In the genomic region with DNA sequence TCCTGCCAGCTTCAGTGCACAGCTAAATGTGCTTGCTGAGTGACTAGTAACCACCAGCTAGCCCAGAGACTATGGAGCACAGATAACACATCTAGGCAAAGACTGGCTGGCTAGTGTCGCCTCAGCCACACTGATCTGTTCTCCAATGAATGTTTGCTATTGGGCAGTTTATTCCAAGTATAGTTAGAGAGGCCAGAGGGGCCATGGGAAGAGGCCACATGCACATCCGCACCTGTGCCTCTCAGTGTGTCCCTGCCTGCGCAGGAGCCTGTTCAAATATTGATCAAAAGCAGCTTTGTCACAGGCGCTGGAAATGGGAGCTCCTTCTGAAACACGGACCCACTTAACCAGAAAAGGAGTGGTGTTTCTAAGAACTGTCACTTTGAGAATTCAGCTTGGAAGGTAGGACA, we compare ENCODE assay signal across 14 cellular contexts. TPM values are rescaled to one million over a fixed set of nuclear protein-coding genes. Genes with fewer than 3 reads are reported as not detected.
A peak's percentile ranks its signal among the peaks of the same experiment; 100 is the strongest.
DNase-seq lines count a peak whose midpoint lies in the region; ATAC-seq and TF ChIP-seq lines count a peak whose summit lies in the region.
"Had no signal": no experiment of that assay in that cellular context is flagged by ENCODE, and none has a peak within 500 bp of the region (broad histone marks: within the 10 kb centered on the region; RNA-seq: fewer than 3 reads in every experiment).

No MANE protein-coding gene starts in this region.

- H3K4me3 ChIP-seq in colonic mucosa, result no peak overlapping the region
- no peak overlapping the region for H3K4me3 ChIP-seq in stomach
- H3K4me3 ChIP-seq: thoracic aorta had no signal

- H3K36me3 Mint-ChIP-seq in activated naive CD4-positive, alpha-beta T cell treated with anti-CD3 and anti-CD28 coated beads, Interleukin-2, amount 10 ng/mL, durations not matched to agents 7 days and 5 days, result peaks cover 3% of the 10 kb centered on the region
- no peaks in the 10 kb centered on the region for H3K36me3 Mint-ChIP-seq in activated naive CD4-positive, alpha-beta T cell treated with anti-CD3 and anti-CD28 coated beads for 36 hours (ENCODE audit: low read depth)
- H3K36me3 Mint-ChIP-seq: activated CD4-positive, alpha-beta memory T cell treated with anti-CD3 and anti-CD28 coated beads for 36 hours had no signal

- POLR2A ChIA-PET in HEK293T (lab: Yijun Ruan, JAX), result no interaction called here

- no peak for ATAC-seq in GM19351 (IDR thresholded peaks at IDR 0.05; ENCODE audit: unreplicated experiment)

- TF ChIP-seq CTCF in colonic mucosa (IDR thresholded peaks at IDR 0.05) (no peak), stomach (IDR thresholded peaks at IDR 0.05) (no peak)

- H3K36me3 ChIP-seq in colonic mucosa (no peaks in the 10 kb centered on the region), stomach (no peaks in the 10 kb centered on the region)
- H3K36me3 ChIP-seq: thoracic aorta had no signal

- no peak for TF ChIP-seq POLR2A in stomach (IDR thresholded peaks at IDR 0.05)

- intact Hi-C loops in activated naive CD4-positive, alpha-beta T cell treated with anti-CD3 and anti-CD28 coated beads for 36 hours (cut with micrococcal nuclease), result loop anchor here (2.0 kb wide), 1 partner anchor 97 kb away; no protein-coding TSS in a partner anchor
- intact Hi-C loops in colonic mucosa (cut with DNase I) (loop anchor here (10.0 kb wide), 1 partner anchor 147 kb away; no protein-coding TSS in a partner anchor), stomach (cut with DNase I; ENCODE audit: low total_unique reads) (no loop called here)

- H3K4me1 Mint-ChIP-seq in activated naive CD4-positive, alpha-beta T cell treated with anti-CD3 and anti-CD28 coated beads, Interleukin-2, amount 10 ng/mL, durations not matched to agents 7 days and 5 days, result peaks cover 77% of the 10 kb centered on the region
- peaks cover 57% of the 10 kb centered on the region for H3K4me1 Mint-ChIP-seq in activated naive CD4-positive, alpha-beta T cell treated with anti-CD3 and anti-CD28 coated beads for 36 hours (ENCODE audit: low read depth)

- DNase-seq in activated naive CD4-positive, alpha-beta T cell treated with anti-CD3 and anti-CD28 coated beads, Interleukin-2, amount 10 ng/mL, durations not matched to agents 7 days and 5 days, result peak; percentile 52
- DNase-seq in activated naive CD4-positive, alpha-beta T cell treated with anti-CD3 and anti-CD28 coated beads for 36 hours, result no peak
- DNase-seq in NCI-H526 treated with DMSO at 0.1 percent for 48 hours (lab: John Stamatoyannopoulos, UW) (peak; percentile 76), colonic mucosa (peak; percentile 36), stomach (peak; percentile 34), HEK293T (ENCODE audit: extremely low spot score) (no peak)
- DNase-seq in stimulated activated CD4-positive, alpha-beta T cell treated with anti-CD3 and anti-CD28 coated beads, Interleukin-4, amount 100 ng/mL, for 24 hours, result no peak
- DNase-seq: activated CD4-positive, alpha-beta memory T cell treated with anti-CD3 and anti-CD28 coated beads for 36 hours; anterior cingulate cortex; foreskin melanocyte; NCI-H2227 treated with DMSO at 0.1 percent for 48 hours; stimulated activated CD4-positive, alpha-beta T cell treated with anti-CD3 and anti-CD28 coated beads, Interleukin-4, amount 100 ng/mL, for 4 hours had no signal

- CTCF ChIA-PET in activated naive CD4-positive, alpha-beta T cell treated with anti-CD3 and anti-CD28 coated beads, Interleukin-2, amount 10 ng/mL, durations not matched to agents 7 days and 5 days (lab: Charles Lee), result interaction anchor here (0.8 kb wide), 1 partner anchor 182 kb away, joined by 4 read pairs; no protein-coding TSS in a partner anchor
- CTCF ChIA-PET in activated naive CD4-positive, alpha-beta T cell treated with anti-CD3 and anti-CD28 coated beads for 36 hours (lab: Charles Lee), result interaction anchor here (0.8 to 2.1 kb wide), 5 partner anchors 12 to 183 kb away, joined by 3 to 9 read pairs (median 5); no protein-coding TSS in a partner anchor
- CTCF ChIA-PET in HEK293T (lab: Yijun Ruan, JAX), result no interaction called here

- WGBS in stomach, 5 donors, result 22 to 60% (median 29%) methylated on average over 5 of the region's 5 CpGs

- TF ChIP-seq EP300 in stomach (IDR thresholded peaks at IDR 0.05), result no peak

- no peaks in the 10 kb centered on the region for H3K9me3 ChIP-seq in colonic mucosa
- H3K9me3 ChIP-seq in stomach, result no peaks in the 10 kb centered on the region
- H3K9me3 ChIP-seq: thoracic aorta had no signal

- H3K9ac ChIP-seq in colonic mucosa (ENCODE audit: low read depth in 2 of 2, low read length in 2 of 2), result peak overlapping the region in 1 of 2 donors; percentile 7

- H3K27ac Mint-ChIP-seq in activated naive CD4-positive, alpha-beta T cell treated with anti-CD3 and anti-CD28 coated beads, Interleukin-2, amount 10 ng/mL, durations not matched to agents 7 days and 5 days, result peak overlapping the region; percentile 92
- H3K27ac Mint-ChIP-seq in activated naive CD4-positive, alpha-beta T cell treated with anti-CD3 and anti-CD28 coated beads for 36 hours, result no peak overlapping the region
- H3K27ac Mint-ChIP-seq: activated CD4-positive, alpha-beta memory T cell treated with anti-CD3 and anti-CD28 coated beads for 36 hours had no signal

- H3K27ac ChIP-seq in colonic mucosa, result peak overlapping the region; percentile 15
- H3K27ac ChIP-seq in stomach, result peak overlapping the region in 3 of 5 donors; percentile 14 to 24 (median 16)
- H3K27ac ChIP-seq: thoracic aorta had no signal

- H3K4me1 ChIP-seq in colonic mucosa (peaks cover 13% of the 10 kb centered on the region), stomach (peaks cover 12 to 49% (median 46%) of the 10 kb centered on the region in 4 donors)

- H3K9me3 Mint-ChIP-seq in activated naive CD4-positive, alpha-beta T cell treated with anti-CD3 and anti-CD28 coated beads, Interleukin-2, amount 10 ng/mL, durations not matched to agents 7 days and 5 days, result no peaks in the 10 kb centered on the region
- H3K9me3 Mint-ChIP-seq in activated naive CD4-positive, alpha-beta T cell treated with anti-CD3 and anti-CD28 coated beads for 36 hours, result no peaks in the 10 kb centered on the region
- H3K9me3 Mint-ChIP-seq: activated CD4-positive, alpha-beta memory T cell treated with anti-CD3 and anti-CD28 coated beads for 36 hours had no signal

- H3K27me3 ChIP-seq in colonic mucosa, result no peaks in the 10 kb centered on the region
- H3K27me3 ChIP-seq in stomach, result no peaks in the 10 kb centered on the region

- no peaks in the 10 kb centered on the region for H3K27me3 Mint-ChIP-seq in activated naive CD4-positive, alpha-beta T cell treated with anti-CD3 and anti-CD28 coated beads, Interleukin-2, amount 10 ng/mL, durations not matched to agents 7 days and 5 days
- no peaks in the 10 kb centered on the region for H3K27me3 Mint-ChIP-seq in activated naive CD4-positive, alpha-beta T cell treated with anti-CD3 and anti-CD28 coated beads for 36 hours (ENCODE audit: low read depth)
- H3K27me3 Mint-ChIP-seq: activated CD4-positive, alpha-beta memory T cell treated with anti-CD3 and anti-CD28 coated beads for 36 hours had no signal

- peak overlapping the region; percentile 39 for H3K4me3 Mint-ChIP-seq in activated naive CD4-positive, alpha-beta T cell treated with anti-CD3 and anti-CD28 coated beads, Interleukin-2, amount 10 ng/mL, durations not matched to agents 7 days and 5 days
- H3K4me3 Mint-ChIP-seq in activated naive CD4-positive, alpha-beta T cell treated with anti-CD3 and anti-CD28 coated beads for 36 hours, result no peak overlapping the region
- H3K4me3 Mint-ChIP-seq: activated CD4-positive, alpha-beta memory T cell treated with anti-CD3 and anti-CD28 coated beads for 36 hours had no signal

TF ChIP-seq in HEK293T, 16 proteins besides CTCF, POLR2A, EP300 and RAD21:
- TF ChIP-seq L3MBTL2 (conservative IDR thresholded peaks at IDR 0.05) (no peak), FOXA1 (IDR thresholded peaks at IDR 0.05) (no peak), NFRKB (IDR thresholded peaks at IDR 0.05) (no peak)

RNA-seq across cellular contexts. Expression of gene ATP1A1, which starts 51.3 kb away (rescaled TPM):
- 100 to 1,000 TPM; 360 to 370 TPM for total RNA-seq in activated naive CD4-positive, alpha-beta T cell treated with anti-CD3 and anti-CD28 coated beads for 36 hours
- 100 to 1,000 TPM; 718 to 936 TPM for total RNA-seq in colonic mucosa
- 100 to 1,000 TPM; 103 to 576 (median 286) TPM for total RNA-seq in stomach
- 100 to 1,000 TPM in 2 of 3 donors, 10 to 100 TPM in 1; 49.9 to 210 (median 110) TPM for polyA plus RNA-seq in stomach

Comparison
In these comparisons a context has a peak if more than half of its experiments do, and no peak if none do; other contexts are left out.
1. DNase-seq: peak in activated naive CD4-positive, alpha-beta T cell treated with anti-CD3 and anti-CD28 coated beads, Interleukin-2, amount 10 ng/mL, durations not matched to agents 7 days and 5 days (single experiment), NCI-H526 treated with DMSO at 0.1 percent for 48 hours (single experiment), colonic mucosa (single experiment) and stomach (single experiment); none in activated naive CD4-positive, alpha-beta T cell treated with anti-CD3 and anti-CD28 coated beads for 36 hours (single experiment), stimulated activated CD4-positive, alpha-beta T cell treated with anti-CD3 and anti-CD28 coated beads, Interleukin-4, amount 100 ng/mL, for 24 hours (single experiment) and HEK293T (single experiment).